In the genomic region with DNA sequence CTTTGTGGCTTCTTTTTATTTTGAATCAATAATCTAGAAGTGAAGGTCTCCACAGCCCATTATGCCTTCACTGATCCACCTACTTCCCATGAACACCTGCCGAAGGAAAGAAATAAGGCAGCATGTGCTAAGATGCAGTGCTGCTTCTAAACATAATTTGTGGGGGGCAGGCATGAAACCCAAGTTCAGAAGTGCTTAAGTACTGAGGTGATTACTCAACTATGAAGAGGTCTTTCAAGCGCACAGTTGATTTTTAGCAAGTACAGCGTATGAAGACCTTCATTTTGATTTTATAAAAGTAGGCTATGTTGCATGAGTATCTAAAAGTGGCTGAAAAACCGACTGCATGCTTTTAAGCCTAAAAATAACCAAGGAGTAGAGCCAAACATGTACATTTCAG, we compare ENCODE assay signal across 17 cellular contexts.
DNase-seq lines count a peak whose midpoint lies in the region; ATAC-seq and TF ChIP-seq lines count a peak whose summit lies in the region.
"Had no signal": no experiment of that assay in that cellular context is flagged by ENCODE, and none has a peak within 500 bp of the region (broad histone marks: within the 10 kb centered on the region; RNA-seq: fewer than 3 reads in every experiment).

No MANE protein-coding gene starts in this region.

- H3K27me3 ChIP-seq in GM06990 (replicated peaks; ENCODE audit: control insufficient read depth, insufficient read depth, low read length), result no peaks in the 10 kb centered on the region
- no peaks in the 10 kb centered on the region for H3K27me3 ChIP-seq in effector memory CD4-positive, alpha-beta T cell (replicated peaks; ENCODE audit: control insufficient read depth, insufficient read depth, low read length, poor library complexity, severe bottlenecking)
- H3K27me3 ChIP-seq: adrenal gland had no signal

- DNase-seq in GM06990 (ENCODE audit: extremely low read depth, insufficient read length) (peak; percentile 18), NCI-H82 treated with DMSO at 0.1 percent for 48 hours (lab: John Stamatoyannopoulos, UW; ENCODE audit: unreplicated experiment) (no peak), NCI-H187 (lab: John Stamatoyannopoulos, UW) (no peak), NCI-H146 (lab: John Stamatoyannopoulos, UW) (no peak)
- no peak for DNase-seq in effector memory CD4-positive, alpha-beta T cell
- DNase-seq: adrenal gland; GM23248; naive thymus-derived CD4-positive, alpha-beta T cell; NCI-H2081; stimulated activated CD4-positive, alpha-beta T cell treated with anti-CD3 and anti-CD28 coated beads, Interleukin-2, amount 100 ng/mL, for 48 hours; WERI-Rb-1 had no signal

- no peaks in the 10 kb centered on the region for H3K9me3 ChIP-seq in effector memory CD4-positive, alpha-beta T cell (ENCODE audit: control insufficient read depth, low read length)
- H3K9me3 ChIP-seq: adrenal gland had no signal

- H3K4me1 ChIP-seq in effector memory CD4-positive, alpha-beta T cell (ENCODE audit: control insufficient read depth, insufficient read depth, low read length, poor library complexity, severe bottlenecking), result no peaks in the 10 kb centered on the region

- H3K36me3 ChIP-seq in GM06990 (ENCODE audit: control insufficient read depth, insufficient read depth, low read length), result peaks cover 3% of the 10 kb centered on the region
- peaks cover 8% of the 10 kb centered on the region for H3K36me3 ChIP-seq in effector memory CD4-positive, alpha-beta T cell (ENCODE audit: control insufficient read depth, insufficient read depth, low read length)
- H3K36me3 ChIP-seq: WERI-Rb-1 had no signal

- no peak overlapping the region for H3K27ac ChIP-seq in effector memory CD4-positive, alpha-beta T cell (ENCODE audit: insufficient read depth, low read length, poor library complexity, severe bottlenecking)
- H3K27ac ChIP-seq: adrenal gland, GM23248, WERI-Rb-1 had no signal

- no peak for TF ChIP-seq CTCF in GM06990 (IDR thresholded peaks at IDR 0.05; ENCODE audit: insufficient read depth, low read length, poor library complexity, severe bottlenecking)

- ATAC-seq in GM19025 (IDR thresholded peaks at IDR 0.05; ENCODE audit: low read depth, unreplicated experiment), result peak; percentile 21
- ATAC-seq in HG02610 (IDR thresholded peaks at IDR 0.05; ENCODE audit: unreplicated experiment), result peak; percentile 19
- ATAC-seq in HG03196 (IDR thresholded peaks at IDR 0.05; ENCODE audit: unreplicated experiment), result peak; percentile 21
- ATAC-seq: left lobe of liver; naive thymus-derived CD4-positive, alpha-beta T cell; SK-N-SH treated with all-trans-retinoic acid at 6 μM for 48 hours; stimulated activated memory B cell treated with anti-CD40 and anti-IgM and Interleukin-4, amounts not matched to agents 10 μg/mL and 1 μg/mL and 100 μg/mL, for 72 hours had no signal

- no peak overlapping the region for H3K4me3 ChIP-seq in GM06990 (replicated peaks; ENCODE audit: low read depth, low read length)
- H3K4me3 ChIP-seq in effector memory CD4-positive, alpha-beta T cell (ENCODE audit: insufficient read depth, low read depth, low read length, poor library complexity, severe bottlenecking), result no peak overlapping the region
- H3K4me3 ChIP-seq: adrenal gland, GM23248 had no signal
